22 cellular contexts compared by ENCODE assay signal in genomic region chr22:24119476-24119875, GRCh38.
"Had no signal": no experiment of that assay in that cellular context is flagged by ENCODE, and none has a peak within 500 bp of the region (broad histone marks: within the 10 kb centered on the region; RNA-seq: fewer than 3 reads in every experiment).

No MANE protein-coding gene starts in this region.

- H3K4me1 ChIP-seq: adrenal gland, pancreas, psoas muscle, uterus had no signal

- DNase-seq: activated CD4-positive, alpha-beta memory T cell treated with anti-CD3 and anti-CD28 coated beads, Interleukin-2, amount 10 ng/mL, durations not matched to agents 7 days and 5 days; activated CD4-positive, alpha-beta T cell treated with anti-CD3 and anti-CD28 coated beads for 1 hour; activated CD4-positive, alpha-beta T cell treated with anti-CD3 and anti-CD28 coated beads, Interleukin-2, amount 10 ng/mL, durations not matched to agents 7 days and 5 days; activated gamma-delta T cell treated with Interleukin-2 at 50 U/mL for 16 hours; activated naive CD8-positive, alpha-beta T cell treated with anti-CD3 and anti-CD28 coated beads for 36 hours; activated T-cell treated with anti-CD3 and anti-CD28 coated beads, Interleukin-2, amount 50 U/mL, for 4 hours; adrenal gland; dermis blood vessel endothelial cell; effector CD8-positive, alpha-beta T cell; mammary epithelial cell; nephron progenitor cell; pancreas; SW 1271; T-helper 2 cell; uterus had no signal

- H3K27ac Mint-ChIP-seq: activated CD4-positive, alpha-beta memory T cell treated with anti-CD3 and anti-CD28 coated beads, Interleukin-2, amount 10 ng/mL, durations not matched to agents 7 days and 5 days; activated CD4-positive, alpha-beta T cell treated with anti-CD3 and anti-CD28 coated beads, Interleukin-2, amount 10 ng/mL, durations not matched to agents 7 days and 5 days; activated naive CD8-positive, alpha-beta T cell treated with anti-CD3 and anti-CD28 coated beads for 36 hours; activated T-helper 17 cell treated with anti-CD3 and anti-CD28 coated beads, Interleukin-2, amount 50 U/mL, for 72 hours; nephron progenitor cell; stimulated activated naive CD8-positive, alpha-beta T cell treated with anti-CD3 and anti-CD28 coated beads, Interleukin-15, Interleukin-2, amounts not matched to agents 100 ng/mL and 50 ng/mL, for 24 hours; type B pancreatic cell; WTC11 had no signal

- ATAC-seq: activated T-cell treated with anti-CD3 and anti-CD28 coated beads, Interleukin-2, amount 50 U/mL, for 4 hours; activated T-helper 17 cell treated with anti-CD3 and anti-CD28 coated beads, Interleukin-2, amount 50 U/mL, for 72 hours; pancreas; WTC11 had no signal

- H3K4me1 Mint-ChIP-seq: activated CD4-positive, alpha-beta memory T cell treated with anti-CD3 and anti-CD28 coated beads, Interleukin-2, amount 10 ng/mL, durations not matched to agents 7 days and 5 days; activated CD4-positive, alpha-beta T cell treated with anti-CD3 and anti-CD28 coated beads, Interleukin-2, amount 10 ng/mL, durations not matched to agents 7 days and 5 days; activated naive CD8-positive, alpha-beta T cell treated with anti-CD3 and anti-CD28 coated beads for 36 hours; activated T-helper 17 cell treated with anti-CD3 and anti-CD28 coated beads, Interleukin-2, amount 50 U/mL, for 72 hours; nephron progenitor cell had no signal

- H3K27me3 Mint-ChIP-seq: activated CD4-positive, alpha-beta memory T cell treated with anti-CD3 and anti-CD28 coated beads, Interleukin-2, amount 10 ng/mL, durations not matched to agents 7 days and 5 days; activated CD4-positive, alpha-beta T cell treated with anti-CD3 and anti-CD28 coated beads, Interleukin-2, amount 10 ng/mL, durations not matched to agents 7 days and 5 days; activated naive CD8-positive, alpha-beta T cell treated with anti-CD3 and anti-CD28 coated beads for 36 hours; activated T-helper 17 cell treated with anti-CD3 and anti-CD28 coated beads, Interleukin-2, amount 50 U/mL, for 72 hours; stimulated activated naive CD8-positive, alpha-beta T cell treated with anti-CD3 and anti-CD28 coated beads, Interleukin-15, Interleukin-2, amounts not matched to agents 100 ng/mL and 50 ng/mL, for 24 hours; type B pancreatic cell had no signal

- H3K27me3 ChIP-seq: adrenal gland, left lung, pancreas, uterus had no signal

- H3K4me3 Mint-ChIP-seq: activated CD4-positive, alpha-beta memory T cell treated with anti-CD3 and anti-CD28 coated beads, Interleukin-2, amount 10 ng/mL, durations not matched to agents 7 days and 5 days; activated CD4-positive, alpha-beta T cell treated with anti-CD3 and anti-CD28 coated beads, Interleukin-2, amount 10 ng/mL, durations not matched to agents 7 days and 5 days; activated naive CD8-positive, alpha-beta T cell treated with anti-CD3 and anti-CD28 coated beads for 36 hours; activated T-cell treated with anti-CD3 and anti-CD28 coated beads, Interleukin-2, amount 50 U/mL, for 4 hours; activated T-helper 17 cell treated with anti-CD3 and anti-CD28 coated beads, Interleukin-2, amount 50 U/mL, for 72 hours; nephron progenitor cell; stimulated activated naive CD8-positive, alpha-beta T cell treated with anti-CD3 and anti-CD28 coated beads, Interleukin-15, Interleukin-2, amounts not matched to agents 100 ng/mL and 50 ng/mL, for 24 hours; type B pancreatic cell; WTC11 had no signal

- H3K9me3 Mint-ChIP-seq: activated CD4-positive, alpha-beta memory T cell treated with anti-CD3 and anti-CD28 coated beads, Interleukin-2, amount 10 ng/mL, durations not matched to agents 7 days and 5 days; activated CD4-positive, alpha-beta T cell treated with anti-CD3 and anti-CD28 coated beads, Interleukin-2, amount 10 ng/mL, durations not matched to agents 7 days and 5 days; activated naive CD8-positive, alpha-beta T cell treated with anti-CD3 and anti-CD28 coated beads for 36 hours; activated T-cell treated with anti-CD3 and anti-CD28 coated beads, Interleukin-2, amount 50 U/mL, for 4 hours; activated T-helper 17 cell treated with anti-CD3 and anti-CD28 coated beads, Interleukin-2, amount 50 U/mL, for 72 hours; nephron progenitor cell; stimulated activated naive CD8-positive, alpha-beta T cell treated with anti-CD3 and anti-CD28 coated beads, Interleukin-15, Interleukin-2, amounts not matched to agents 100 ng/mL and 50 ng/mL, for 24 hours; type B pancreatic cell; WTC11 had no signal

- H3K36me3 ChIP-seq: uterus had no signal

- H3K9me3 ChIP-seq: adrenal gland, left lung, pancreas, psoas muscle, uterus had no signal

- H3K27ac ChIP-seq: adrenal gland, epithelial cell of prostate, left lung, pancreas, psoas muscle, uterus had no signal

- H3K4me3 ChIP-seq: adrenal gland, left lung, pancreas, psoas muscle, uterus had no signal
